Comparison of ENCODE assay signal across 8 cellular contexts in the genomic region with DNA sequence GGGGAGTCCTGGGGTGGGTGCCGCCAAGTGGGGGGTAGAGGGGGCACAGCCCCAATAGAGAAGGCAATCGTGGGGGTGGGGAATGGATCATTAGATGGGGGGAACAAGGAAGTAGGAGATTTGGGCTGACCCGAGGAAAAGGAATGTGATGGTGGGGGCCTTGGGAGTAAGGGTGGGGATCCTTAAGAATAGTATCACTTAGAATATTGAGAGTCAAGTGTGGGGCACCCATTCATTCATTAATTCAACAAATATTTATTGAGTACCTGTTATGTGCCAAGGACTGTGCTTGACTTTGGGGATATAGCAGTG. TPM values are rescaled to one million over a fixed set of nuclear protein-coding genes. Genes with fewer than 3 reads are reported as not detected.
A peak's percentile ranks its signal among the peaks of the same experiment; 100 is the strongest.
DNase-seq lines count a peak whose midpoint lies in the region; ATAC-seq and TF ChIP-seq lines count a peak whose summit lies in the region.

No MANE protein-coding gene starts in this region.

- TF ChIP-seq RAD21 in IMR-90 (IDR thresholded peaks at IDR 0.05; ENCODE audit: low read length): no peak

- H3K27ac ChIP-seq in 22Rv1 (peak overlapping the region; percentile 80), IMR-90 (ENCODE audit: insufficient read depth, low read length) (peak overlapping the region; percentile 95)

- POLR2A ChIA-PET in IMR-90 (lab: Charles Lee; ENCODE audit: unreplicated experiment): interaction anchor here (0.7 kb wide), 1 partner anchor 616 kb away, joined by 5 read pairs; no protein-coding TSS in a partner anchor

- H2AK5ac ChIP-seq in IMR-90 (ENCODE audit: low read depth, low read length): peak overlapping the region; percentile 65; the same call in 1 of the 2 replicates

- no peak overlapping the region for H2BK15ac ChIP-seq in IMR-90 (ENCODE audit: low read depth, low read length)

- no peak overlapping the region for H3K18ac ChIP-seq in IMR-90 (ENCODE audit: low read depth, low read length)

- no peak overlapping the region for H4K5ac ChIP-seq in IMR-90 (ENCODE audit: low read depth, low read length)

- peak overlapping the region; percentile 90 for H3K4me3 ChIP-seq in IMR-90 (ENCODE audit: insufficient read depth, low read depth, low read length)
- peak overlapping the region; percentile 99 for H3K4me3 ChIP-seq in cardiac fibroblast (replicated peaks in 1 of 2; ENCODE audit: low read depth in 2 of 2, low read length in 2 of 2)
- peak overlapping the region; percentile 70 for H3K4me3 ChIP-seq in mucosa of stomach (ENCODE audit: low read length)

- no peak overlapping the region; the same call in 1 of the 2 replicates for H4K91ac ChIP-seq in IMR-90 (ENCODE audit: insufficient read depth, low read depth, low read length)

- no TSS peak for BruUV-seq in IMR-90 (replicated peaks; lab: Mats Ljungman, UMichigan)

- peak overlapping the region; percentile 88 for H2BK5ac ChIP-seq in IMR-90 (ENCODE audit: low read depth, low read length, poor library complexity, severe bottlenecking)

- H3K79me1 ChIP-seq in IMR-90 (ENCODE audit: low read depth in 1 of 2, low read length in 2 of 2): peaks cover 30 to 54% of the 10 kb centered on the region in 2 experiments; a peak in 3 of 4 replicates

- H2BK20ac ChIP-seq in IMR-90 (ENCODE audit: low read depth, low read length): no peak overlapping the region

- peak; percentile 50 for TF ChIP-seq CTCF in 22Rv1 (IDR thresholded peaks at IDR 0.05)
- TF ChIP-seq CTCF in IMR-90 (conservative IDR thresholded peaks at IDR 0.05; ENCODE audit: low read depth, low read length): no peak
- TF ChIP-seq CTCF in cardiac fibroblast (IDR thresholded peaks at IDR 0.05; ENCODE audit: low read depth, low read length): no peak

- peak overlapping the region; percentile 90 to 98; a peak in 3 of 4 replicates for H4K8ac ChIP-seq in IMR-90 (ENCODE audit: low read depth in 2 of 2, low read length in 2 of 2)

- ATAC-seq in IMR-90 (ENCODE audit: low read depth): no peak
- ATAC-seq in HG02678 (IDR thresholded peaks at IDR 0.05; ENCODE audit: unreplicated experiment): no peak

- CTCF ChIA-PET in IMR-90 (lab: Yijun Ruan, JAX): interaction anchor here (0.8 to 1.6 kb wide), 4 partner anchors 10 to 25 kb away, joined by 3 to 6 read pairs (median 4); no protein-coding TSS in a partner anchor

- intact Hi-C loops in IMR-90 (cut with micrococcal nuclease): loop anchor here (2.0 to 5.0 kb wide), 2 partner anchors 47 to 65 kb away; no protein-coding TSS in a partner anchor

- peak overlapping the region; percentile 45; the same call in 1 of the 2 replicates for H3K23ac ChIP-seq in IMR-90 (ENCODE audit: low read depth, low read length)

- H3K9me1 ChIP-seq in IMR-90 (ENCODE audit: insufficient read depth, low read length): peaks cover 21% of the 10 kb centered on the region

- H3K36me3 ChIP-seq in IMR-90 (ENCODE audit: control insufficient read depth, insufficient read depth, low read length): peaks cover 3% of the 10 kb centered on the region; the same call in 1 of the 2 replicates
- H3K36me3 ChIP-seq in mucosa of stomach (ENCODE audit: control insufficient read depth, insufficient read depth, low read length): no peaks in the 10 kb centered on the region

- no peak for TF ChIP-seq POLR2A in IMR-90 (IDR thresholded peaks at IDR 0.05; ENCODE audit: low read depth, low read length)

- peak overlapping the region; percentile 99 for H2AK9ac ChIP-seq in IMR-90 (replicated peaks; ENCODE audit: low read depth, low read length, poor library complexity)

- no peak overlapping the region for H2BK120ac ChIP-seq in IMR-90 (ENCODE audit: low read depth, low read length)

- WGBS in IMR-90 (ENCODE audit: extremely low coverage in 2 of 2, insufficient read length in 1 of 2), 2 experiments: no CpG with 5 or more reads among the region's 3 CpGs

- H3K9me3 ChIP-seq in IMR-90 (ENCODE audit: control insufficient read depth, insufficient read depth, low read length) (no peaks in the 10 kb centered on the region), mucosa of stomach (ENCODE audit: control insufficient read depth, low read length) (no peaks in the 10 kb centered on the region)

- in situ Hi-C loops in IMR-90 (cut with MboI; ENCODE audit: low sequenced_read_pairs): no loop called here

- H3K4ac ChIP-seq in IMR-90 (ENCODE audit: low read depth, low read length): peak overlapping the region; percentile 88

- H3K9ac ChIP-seq in IMR-90 (ENCODE audit: low read depth, low read length) (peak overlapping the region; percentile 93), mucosa of stomach (ENCODE audit: low read length) (peak overlapping the region; percentile 94)

- dilution Hi-C loops in IMR-90 (cut with HindIII; ENCODE audit: low sequenced_read_pairs, unreplicated experiment): no loop called here

- H3K56ac ChIP-seq in IMR-90 (ENCODE audit: extremely low read depth, insufficient read depth, low read length): no peak overlapping the region

- H3K4me2 ChIP-seq in IMR-90 (ENCODE audit: low read depth, low read length): peak overlapping the region; percentile 82

- peak overlapping the region; percentile 99 for H3K14ac ChIP-seq in IMR-90 (replicated peaks; ENCODE audit: low read depth, low read length)

- H3K27me3 ChIP-seq in IMR-90 (ENCODE audit: control insufficient read depth, insufficient read depth, low read length) (peaks cover 4% of the 10 kb centered on the region; the same call in 1 of the 2 replicates), mucosa of stomach (ENCODE audit: control insufficient read depth, insufficient read depth, low read length) (no peaks in the 10 kb centered on the region)

- H4K20me1 ChIP-seq in IMR-90 (ENCODE audit: insufficient read depth, low read length): peaks cover 23% of the 10 kb centered on the region

- DNase-seq in IMR-90 (no peak), cardiac fibroblast (ENCODE audit: low read depth in 2 of 2) (no peak), NOMO-1 (lab: John Stamatoyannopoulos, UW; ENCODE audit: unreplicated experiment in 2 of 2) (no peak), NCI-H2171 treated with DMSO at 0.1 percent for 48 hours (lab: John Stamatoyannopoulos, UW) (no peak)
- no peak for DNase-seq in stimulated activated naive CD4-positive, alpha-beta T cell (lab: John Stamatoyannopoulos, UW)

- peaks cover 18% of the 10 kb centered on the region for H3K4me1 ChIP-seq in IMR-90 (ENCODE audit: control insufficient read depth, insufficient read depth, low read length)
- peaks cover 41% of the 10 kb centered on the region for H3K4me1 ChIP-seq in mucosa of stomach (ENCODE audit: control insufficient read depth, insufficient read depth, low read length)

- H2AFZ ChIP-seq in IMR-90 (replicated peaks; ENCODE audit: low read length, poor library complexity): peak overlapping the region; percentile 100

TF ChIP-seq in IMR-90, 13 proteins besides CTCF, POLR2A, EP300 and RAD21:
- TF ChIP-seq MAZ (IDR thresholded peaks at IDR 0.05; ENCODE audit: borderline replicate concordance, low read depth, low read length): no peak
- no peak for TF ChIP-seq CEBPB (IDR thresholded peaks at IDR 0.05; ENCODE audit: low read depth, low read length)
- no peak for TF ChIP-seq CHD1 (IDR thresholded peaks at IDR 0.05; ENCODE audit: low read depth, low read length)
- no peak for TF ChIP-seq MXI1 (IDR thresholded peaks at IDR 0.05; ENCODE audit: borderline replicate concordance, low read depth, low read length)
- no peak for TF ChIP-seq NFE2L2 (IDR thresholded peaks at IDR 0.05; ENCODE audit: low read depth, low read length)
- TF ChIP-seq MAFK (IDR thresholded peaks at IDR 0.05; ENCODE audit: low read depth, low read length): no peak
- TF ChIP-seq SMC3 (IDR thresholded peaks at IDR 0.05; ENCODE audit: low read depth, low read length): no peak

RNA-seq across cellular contexts. Expression of a gene that starts 0.6 kb away (rescaled TPM):
- 68.9 and 80.5 TPM in 2 replicates for total RNA-seq in IMR-90 (2012; rRNA removed)
- polyA plus RNA-seq in IMR-90 (2012; rRNA removed): 128 and 133 TPM in 2 replicates
- 103 and 109 TPM in 2 replicates for polyA plus RNA-seq in IMR-90 (2012; cell fraction: cytosol; rRNA removed)
- polyA plus RNA-seq in IMR-90 (2012; cell fraction: nucleus; rRNA removed; ENCODE audit: low replicate concordance): 214 and 279 TPM in 2 replicates

RNA-seq across cellular contexts. Expression of a gene that starts 50.7 kb away (rescaled TPM):
- not detected in 2 replicates for total RNA-seq in IMR-90 (2012; rRNA removed)
- 0.02 and 0.19 TPM in 2 replicates for polyA plus RNA-seq in IMR-90 (2012; rRNA removed)
- polyA plus RNA-seq in IMR-90 (2012; cell fraction: cytosol; rRNA removed): 0.03 TPM in 1 of 2 replicates, not detected in the other
- 0.13 and 0.23 TPM in 2 replicates for polyA plus RNA-seq in IMR-90 (2012; cell fraction: nucleus; rRNA removed; ENCODE audit: low replicate concordance)
